In the genomic region with DNA sequence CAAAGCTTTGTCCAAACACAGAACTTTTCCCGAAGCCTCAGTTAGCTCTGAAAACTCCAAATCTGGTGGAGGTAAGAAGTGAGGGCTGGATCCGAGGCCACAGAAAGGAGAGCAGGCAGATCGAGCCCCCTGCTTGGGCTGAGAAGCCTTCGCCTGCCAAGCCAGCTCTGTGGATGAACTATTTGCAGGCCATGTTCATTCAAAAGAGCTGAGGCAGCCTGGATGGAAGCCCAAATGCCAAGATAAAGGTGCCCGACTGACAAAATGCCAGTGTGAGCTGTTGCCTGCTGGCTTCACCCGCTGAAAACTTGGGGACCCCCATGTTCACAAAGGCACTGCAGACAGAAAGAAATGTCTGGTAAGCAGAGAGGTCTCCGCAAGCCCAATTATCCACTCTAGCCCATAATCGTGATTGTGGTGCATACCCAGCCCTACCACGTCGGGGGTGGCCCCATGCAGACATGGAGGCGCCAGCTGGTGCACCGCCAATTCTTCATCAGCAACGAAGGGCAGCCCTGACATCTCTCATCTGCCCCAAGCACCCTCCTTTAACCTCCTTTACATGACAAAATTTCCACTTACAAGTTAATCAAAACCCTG, we compare ENCODE assay signal across 27 cellular contexts.
"Had no signal": no experiment of that assay in that cellular context is flagged by ENCODE, and none has a peak within 500 bp of the region (broad histone marks: within the 10 kb centered on the region; RNA-seq: fewer than 3 reads in every experiment).

No MANE protein-coding gene starts in this region.

- H3K4me1 ChIP-seq: colonic mucosa, lower lobe of right lung, sigmoid colon, suprapubic skin had no signal

- H3K4me2 ChIP-seq: smooth muscle cell had no signal

- DNase-seq: activated CD4-positive, alpha-beta T cell treated with anti-CD3 and anti-CD28 coated beads for 4 hours; activated CD4-positive, alpha-beta T cell treated with anti-CD3 and anti-CD28 coated beads, Interleukin-2, amount 50 U/mL, for 48 hours; activated CD4-positive, CD25-positive, alpha-beta regulatory T cell; activated naive CD4-positive, alpha-beta T cell treated with anti-CD3 and anti-CD28 coated beads for 36 hours; activated naive CD8-positive, alpha-beta T cell treated with anti-CD3 and anti-CD28 coated beads, Interleukin-2, amount 10 ng/mL, durations not matched to agents 7 days and 5 days; activated T-cell treated with anti-CD3 and anti-CD28 coated beads, Interleukin-2, amount 50 U/mL, for 48 hours; amniotic stem cell; body of pancreas; colonic mucosa; effector memory CD8-positive, alpha-beta T cell; glutamatergic neuron; hippocampal formation; lower lobe of right lung; mesendoderm; naive B cell; occipital lobe; sigmoid colon; stimulated activated CD4-positive, alpha-beta T cell treated with anti-CD3 and anti-CD28 coated beads, Interleukin-15, amount 100 ng/mL, for 24 hours; stomach; T-helper 1 cell; T-helper 9 cell had no signal

- H3K27ac ChIP-seq: body of pancreas, colonic mucosa, dorsolateral prefrontal cortex, lower lobe of right lung, sigmoid colon, stomach, suprapubic skin, tibial nerve had no signal

- H3K27me3 Mint-ChIP-seq: effector memory CD8-positive, alpha-beta T cell; naive B cell; stimulated activated memory B cell treated with anti-CD40 and anti-IgM and Interleukin-4, amounts not matched to agents 10 μg/mL and 1 μg/mL and 100 μg/mL, for 72 hours had no signal

- ATAC-seq: body of pancreas; effector memory CD8-positive, alpha-beta T cell; esophagus mucosa; lower lobe of right lung; stimulated activated memory B cell treated with anti-CD40 and anti-IgM and Interleukin-4, amounts not matched to agents 10 μg/mL and 1 μg/mL and 100 μg/mL, for 72 hours had no signal

- H3K9me3 Mint-ChIP-seq: activated naive CD4-positive, alpha-beta T cell treated with anti-CD3 and anti-CD28 coated beads for 36 hours; activated naive CD8-positive, alpha-beta T cell treated with anti-CD3 and anti-CD28 coated beads, Interleukin-2, amount 10 ng/mL, durations not matched to agents 7 days and 5 days; effector memory CD8-positive, alpha-beta T cell; naive B cell; stimulated activated memory B cell treated with anti-CD40 and anti-IgM and Interleukin-4, amounts not matched to agents 10 μg/mL and 1 μg/mL and 100 μg/mL, for 72 hours had no signal

- H3K36me3 Mint-ChIP-seq: activated naive CD8-positive, alpha-beta T cell treated with anti-CD3 and anti-CD28 coated beads, Interleukin-2, amount 10 ng/mL, durations not matched to agents 7 days and 5 days; naive B cell had no signal

- H3K27ac Mint-ChIP-seq: activated naive CD4-positive, alpha-beta T cell treated with anti-CD3 and anti-CD28 coated beads for 36 hours; activated naive CD8-positive, alpha-beta T cell treated with anti-CD3 and anti-CD28 coated beads, Interleukin-2, amount 10 ng/mL, durations not matched to agents 7 days and 5 days; effector memory CD8-positive, alpha-beta T cell; naive B cell had no signal

- H3K27me3 ChIP-seq: body of pancreas, colonic mucosa, dorsolateral prefrontal cortex, sigmoid colon, stomach, suprapubic skin, tibial nerve had no signal

- H3K4me3 Mint-ChIP-seq: activated naive CD4-positive, alpha-beta T cell treated with anti-CD3 and anti-CD28 coated beads for 36 hours; activated naive CD8-positive, alpha-beta T cell treated with anti-CD3 and anti-CD28 coated beads, Interleukin-2, amount 10 ng/mL, durations not matched to agents 7 days and 5 days; effector memory CD8-positive, alpha-beta T cell; naive B cell; stimulated activated memory B cell treated with anti-CD40 and anti-IgM and Interleukin-4, amounts not matched to agents 10 μg/mL and 1 μg/mL and 100 μg/mL, for 72 hours had no signal

- H3K4me3 ChIP-seq: body of pancreas, colonic mucosa, dorsolateral prefrontal cortex, lower lobe of right lung, sigmoid colon, smooth muscle cell, stomach, suprapubic skin, tibial nerve had no signal

- H3K36me3 ChIP-seq: colonic mucosa, lower lobe of right lung, sigmoid colon, stomach, suprapubic skin, tibial nerve had no signal
